Comparison of ENCODE assay signal across 8 cellular contexts in the genomic region with DNA sequence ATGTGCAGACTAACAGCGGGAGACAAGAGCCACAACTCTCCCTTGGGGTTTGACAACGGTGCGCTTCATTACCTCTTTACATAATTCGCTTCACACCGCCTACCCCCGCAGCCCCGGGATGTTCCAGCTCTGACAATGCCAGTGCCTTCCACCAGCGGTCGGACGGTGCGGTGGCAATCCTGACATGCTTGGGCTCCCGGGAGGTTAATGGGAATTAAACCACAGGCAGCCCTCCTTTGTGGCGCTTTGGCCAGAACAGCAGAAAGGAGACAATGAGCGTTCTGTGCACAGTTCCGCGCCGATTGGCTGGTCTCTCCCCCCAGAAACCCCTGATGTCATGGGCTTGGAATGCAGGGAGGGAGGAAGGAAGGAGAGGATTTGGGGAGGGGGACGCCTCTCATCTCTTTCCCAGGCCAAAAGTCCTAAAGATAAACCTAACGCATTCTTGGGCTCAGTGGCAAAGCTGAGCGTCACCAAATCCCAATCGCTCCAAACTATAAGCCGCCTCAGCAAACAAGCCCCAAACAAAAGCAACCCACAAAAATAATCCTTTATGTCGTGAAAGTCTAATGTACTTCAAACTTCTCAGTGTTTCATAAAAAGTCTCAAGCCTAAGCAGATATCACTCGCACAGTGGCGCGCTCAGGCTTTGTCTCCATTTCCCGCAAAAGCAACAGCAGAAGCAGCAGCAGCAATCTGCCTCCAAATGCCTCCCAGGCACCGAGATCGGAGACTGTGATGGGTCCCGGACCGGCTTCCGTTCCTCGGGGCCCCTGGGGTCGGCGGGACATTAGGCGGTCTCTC. TPM values are rescaled to one million over a fixed set of nuclear protein-coding genes. Genes with fewer than 3 reads are reported as not detected.
DNase-seq lines count a peak whose midpoint lies in the region; ATAC-seq, FAIRE-seq and TF ChIP-seq lines count a peak whose summit lies in the region.

No MANE protein-coding gene starts in this region.

- H3K4me3 ChIP-seq in astrocyte of the spinal cord (ENCODE audit: low read depth, low read length) (peak overlapping the region; percentile 91), right cardiac atrium (ENCODE audit: low read length) (peak overlapping the region; percentile 96), pancreas (peak overlapping the region; percentile 69 to 91 (median 75))

- no peak for TF ChIP-seq CTCF in astrocyte of the spinal cord (IDR thresholded peaks at IDR 0.05; ENCODE audit: low read depth, low read length)
- no peak for TF ChIP-seq CTCF in pancreas (IDR thresholded peaks at IDR 0.05)

- DNase-seq in NCI-H1417 (lab: John Stamatoyannopoulos, UW) (peak; percentile 65 to 83 (median 67)), NCI-H1417 treated with DMSO at 0.1 percent for 48 hours (lab: John Stamatoyannopoulos, UW) (no peak), NCI-H748 (lab: John Stamatoyannopoulos, UW; ENCODE audit: unreplicated experiment) (peak; percentile 63), astrocyte of the spinal cord (ENCODE audit: low read depth, low spot score) (peak; percentile 94), right cardiac atrium (peak; percentile 82 to 91 (median 89)), pancreas (peak; percentile 68 to 76 (median 74))

- H3K36me3 ChIP-seq in pancreas, result no peaks in the 10 kb centered on the region

- H3K27me3 ChIP-seq in right cardiac atrium (ENCODE audit: control insufficient read depth, insufficient read depth), result no peaks in the 10 kb centered on the region
- no peaks in the 10 kb centered on the region for H3K27me3 ChIP-seq in pancreas

- in situ Hi-C loops in astrocyte of the spinal cord (cut with HindIII; ENCODE audit: low sequenced_read_pairs), result no loop called here

- ATAC-seq in HG03159 (IDR thresholded peaks at IDR 0.05; ENCODE audit: unreplicated experiment) (peak; percentile 14), right cardiac atrium (peak; percentile 62 to 64), pancreas (peak; percentile 45 to 53 (median 48)), HG02973 (IDR thresholded peaks at IDR 0.05; ENCODE audit: unreplicated experiment) (no peak)

- FAIRE-seq in pancreas (lab: Jason Lieb, UNC), result no peak

- H3K27ac ChIP-seq in right cardiac atrium (ENCODE audit: low read length), result peak overlapping the region; percentile 99
- peak overlapping the region; percentile 90 to 99 (median 94) for H3K27ac ChIP-seq in pancreas

- intact Hi-C loops in right cardiac atrium (cut with DNase I), result loop anchor here (5.0 to 10.0 kb wide), 5 partner anchors 37 to 119 kb away; no protein-coding TSS in a partner anchor
- intact Hi-C loops in pancreas (cut with DNase I), result loop anchor here in 1 of 3 donors (10.0 kb wide), 1 partner anchor 61 kb away; no protein-coding TSS in a partner anchor

- H3K9me3 ChIP-seq in right cardiac atrium (ENCODE audit: control insufficient read depth, low read length), result no peaks in the 10 kb centered on the region
- H3K9me3 ChIP-seq in pancreas, result no peaks in the 10 kb centered on the region

- WGBS in right cardiac atrium, result 1% methylated on average over 36 of the region's 36 CpGs
- WGBS in pancreas, 2 donors, result 1% methylated on average over 36 of the region's 36 CpGs

- peaks cover 15% of the 10 kb centered on the region for H3K4me1 ChIP-seq in right cardiac atrium (ENCODE audit: control insufficient read depth, insufficient read depth, low read length)
- peaks cover 0 to 49% (median 12%) of the 10 kb centered on the region in 3 donors for H3K4me1 ChIP-seq in pancreas

RNA-seq across cellular contexts. Expression of a gene that starts 1.1 kb away (rescaled TPM):
- total RNA-seq in right cardiac atrium (100 to 1,000 TPM; 105 to 162 (median 112) TPM), pancreas (100 to 1,000 TPM in 2 of 6 donors, 10 to 100 TPM in 4; 31.7 to 143 (median 53.6) TPM)
- polyA plus RNA-seq in right cardiac atrium (61.2 TPM), pancreas (10 to 100 TPM; 33.6 to 49.4 TPM)
